Comparison of ENCODE assay signal across 24 cellular contexts in genomic region chr6:143111443-143111842, GRCh38. TPM values are rescaled to one million over a fixed set of nuclear protein-coding genes. Genes with fewer than 3 reads are reported as not detected.
DNase-seq lines count a peak whose midpoint lies in the region; ATAC-seq, FAIRE-seq and TF ChIP-seq lines count a peak whose summit lies in the region.
"Had no signal": no experiment of that assay in that cellular context is flagged by ENCODE, and none has a peak within 500 bp of the region (broad histone marks: within the 10 kb centered on the region; RNA-seq: fewer than 3 reads in every experiment).

No MANE protein-coding gene starts in this region.

- no peaks in the 10 kb centered on the region for H3K27me3 Mint-ChIP-seq in activated T-cell treated with anti-CD3 and anti-CD28 coated beads, Interleukin-2, amount 50 U/mL, for 24 hours

- H3K4me3 Mint-ChIP-seq in activated T-cell treated with anti-CD3 and anti-CD28 coated beads, Interleukin-2, amount 50 U/mL, for 24 hours, result no peak overlapping the region
- H3K4me3 Mint-ChIP-seq: CD4-positive, alpha-beta memory T cell had no signal

- H3K9me3 Mint-ChIP-seq in activated T-cell treated with anti-CD3 and anti-CD28 coated beads, Interleukin-2, amount 50 U/mL, for 24 hours, result peaks cover 3% of the 10 kb centered on the region

- no peak overlapping the region for H3K56ac ChIP-seq in mesendoderm (ENCODE audit: low read length)

- H2AFZ ChIP-seq in GM23248, result no peak overlapping the region
- no peak overlapping the region for H2AFZ ChIP-seq in keratinocyte (ENCODE audit: control insufficient read depth, low read length)

- no peaks in the 10 kb centered on the region for H3K36me3 ChIP-seq in GM23248 (ENCODE audit: low read depth)
- no peaks in the 10 kb centered on the region for H3K36me3 ChIP-seq in brain microvascular endothelial cell (replicated peaks)
- no peaks in the 10 kb centered on the region for H3K36me3 ChIP-seq in keratinocyte (ENCODE audit: control insufficient read depth in 2 of 2, extremely low read depth in 1 of 2, insufficient read depth in 2 of 2, low read length in 2 of 2)
- H3K36me3 ChIP-seq in upper lobe of left lung, result no peaks in the 10 kb centered on the region
- H3K36me3 ChIP-seq in mesendoderm (ENCODE audit: control insufficient read depth, insufficient read depth, low read length), result no peaks in the 10 kb centered on the region
- H3K36me3 ChIP-seq: BLaER1 treated with 17β-estradiol and CSF1 and Interleukin-3, amounts not matched to agents 10 nM and 100 nM; MG63 had no signal

- no peaks in the 10 kb centered on the region for H3K9me1 ChIP-seq in keratinocyte (ENCODE audit: control insufficient read depth, extremely low read depth, insufficient read depth, low read length)

- no peaks in the 10 kb centered on the region for H3K9me2 ChIP-seq in GM23248 (ENCODE audit: insufficient read depth)
- H3K9me2 ChIP-seq: SK-N-SH had no signal

- H3K4me2 ChIP-seq in GM23248 (ENCODE audit: unreplicated experiment) (peak overlapping the region; percentile 23), keratinocyte (ENCODE audit: control insufficient read depth, extremely low read depth, insufficient read depth, low read depth, low read length) (peak overlapping the region; percentile 8), mesendoderm (ENCODE audit: low read length) (no peak overlapping the region)
- H3K4me2 ChIP-seq: BLaER1 treated with 17β-estradiol and CSF1 and Interleukin-3, amounts not matched to agents 10 nM and 100 nM; SK-N-SH had no signal

- H2BK5ac ChIP-seq in mesendoderm (ENCODE audit: low read length), result no peak overlapping the region

- H3K79me2 ChIP-seq in GM23248 (ENCODE audit: insufficient read depth), result no peaks in the 10 kb centered on the region
- H3K79me2 ChIP-seq in keratinocyte (ENCODE audit: control insufficient read depth, insufficient read depth, low read length), result no peaks in the 10 kb centered on the region
- no peaks in the 10 kb centered on the region for H3K79me2 ChIP-seq in mesendoderm (ENCODE audit: control insufficient read depth, insufficient read depth, low read length)

- peaks cover 22% of the 10 kb centered on the region for H3F3A ChIP-seq in GM23248 (ENCODE audit: insufficient read depth)

- no peaks in the 10 kb centered on the region for H4K20me1 ChIP-seq in GM23248 (ENCODE audit: insufficient read depth)
- no peaks in the 10 kb centered on the region for H4K20me1 ChIP-seq in keratinocyte (ENCODE audit: control insufficient read depth, extremely low read depth, insufficient read depth, low read length)
- H4K20me1 ChIP-seq: BLaER1 treated with 17β-estradiol and CSF1 and Interleukin-3, amounts not matched to agents 10 nM and 100 nM had no signal

- H3K27ac ChIP-seq in GM23248 (peak overlapping the region; percentile 59), brain microvascular endothelial cell (peak overlapping the region; percentile 23), keratinocyte (ENCODE audit: control insufficient read depth, insufficient read depth, low read length) (no peak overlapping the region), upper lobe of left lung (no peak overlapping the region), mesendoderm (ENCODE audit: low read depth, low read length) (no peak overlapping the region)
- H3K27ac ChIP-seq: 22Rv1; BLaER1 treated with 17β-estradiol and CSF1 and Interleukin-3, amounts not matched to agents 10 nM and 100 nM had no signal

- peak overlapping the region; percentile 35; the same call in 1 of the 2 replicates for H3K9ac ChIP-seq in GM23248
- no peak overlapping the region for H3K9ac ChIP-seq in keratinocyte (ENCODE audit: control insufficient read depth, extremely low read depth, insufficient read depth, low read length)
- H3K9ac ChIP-seq in mesendoderm (ENCODE audit: low read length), result no peak overlapping the region
- H3K9ac ChIP-seq: BLaER1 treated with 17β-estradiol and CSF1 and Interleukin-3, amounts not matched to agents 10 nM and 100 nM; SK-N-SH had no signal

- H2AK5ac ChIP-seq in mesendoderm (ENCODE audit: low read length), result no peak overlapping the region

- ATAC-seq in upper lobe of left lung (ENCODE audit: low FRiP score in 2 of 2), result no peak
- ATAC-seq: Panc1 had no signal

- no peak overlapping the region for H3K27ac Mint-ChIP-seq in activated T-cell treated with anti-CD3 and anti-CD28 coated beads, Interleukin-2, amount 50 U/mL, for 24 hours

- in situ Hi-C loops in GM23248 (cut with MboI) (no loop called here), brain microvascular endothelial cell (cut with HindIII; ENCODE audit: low pct_ligation_motif_present, low sequenced_read_pairs) (no loop called here)

- H3K4me1 ChIP-seq in GM23248 (ENCODE audit: insufficient read depth) (peaks cover 40% of the 10 kb centered on the region), keratinocyte (ENCODE audit: control insufficient read depth, extremely low read depth, insufficient read depth, low read length) (peaks cover 10% of the 10 kb centered on the region), upper lobe of left lung (no peaks in the 10 kb centered on the region), mesendoderm (ENCODE audit: control insufficient read depth, low read depth, low read length) (no peaks in the 10 kb centered on the region)

- no peaks in the 10 kb centered on the region for H3K36me3 Mint-ChIP-seq in activated T-cell treated with anti-CD3 and anti-CD28 coated beads, Interleukin-2, amount 50 U/mL, for 24 hours (ENCODE audit: low read depth)

- TF ChIP-seq CTCF in brain microvascular endothelial cell (IDR thresholded peaks at IDR 0.05; ENCODE audit: low read depth, low read length, missing control alignments), result no peak
- TF ChIP-seq CTCF in keratinocyte (optimal IDR thresholded peaks at IDR 0.05 in 1 of 3, IDR thresholded peaks at IDR 0.05 in 1 of 3, conservative IDR thresholded peaks at IDR 0.05 in 1 of 3; ENCODE audit: extremely low read depth in 1 of 3, insufficient read depth in 2 of 3, low read length in 3 of 3), result no peak
- no peak for TF ChIP-seq CTCF in upper lobe of left lung (IDR thresholded peaks at IDR 0.05)

- no peak overlapping the region for H4K5ac ChIP-seq in mesendoderm (ENCODE audit: low read length)

- H3K23ac ChIP-seq in mesendoderm (ENCODE audit: low read length), result no peak overlapping the region

- peaks cover 10% of the 10 kb centered on the region for H3K4me1 Mint-ChIP-seq in activated T-cell treated with anti-CD3 and anti-CD28 coated beads, Interleukin-2, amount 50 U/mL, for 24 hours (ENCODE audit: low read depth)
- H3K4me1 Mint-ChIP-seq: CD4-positive, alpha-beta memory T cell had no signal

- TF ChIP-seq EP300 in upper lobe of left lung (IDR thresholded peaks at IDR 0.05), result no peak

- H3K9me3 ChIP-seq in GM23248 (ENCODE audit: low read depth) (no peaks in the 10 kb centered on the region), keratinocyte (ENCODE audit: control insufficient read depth, low read depth, low read length) (no peaks in the 10 kb centered on the region), upper lobe of left lung (no peaks in the 10 kb centered on the region)
- H3K9me3 ChIP-seq: Caco-2, MG63, SK-N-SH had no signal

- H3K18ac ChIP-seq in mesendoderm (ENCODE audit: low read length), result no peak overlapping the region

- H2BK120ac ChIP-seq in mesendoderm (ENCODE audit: low read depth, low read length), result no peak overlapping the region

- FAIRE-seq in keratinocyte (lab: Jason Lieb, UNC), result peak; percentile 83

- H2BK15ac ChIP-seq in mesendoderm (replicated peaks; ENCODE audit: low read depth), result no peak overlapping the region

- dilution Hi-C loops in keratinocyte (cut with MboI; ENCODE audit: extremely low pct_ligation_motif_present, low sequenced_read_pairs), result no loop called here

- TF ChIP-seq POLR2A in upper lobe of left lung (IDR thresholded peaks at IDR 0.05), result no peak

- no peak overlapping the region for H3K4ac ChIP-seq in mesendoderm (ENCODE audit: low read depth, low read length)

- peak; percentile 13 for DNase-seq in NCI-H2107 treated with DMSO at 0.1 percent for 48 hours (lab: John Stamatoyannopoulos, UW; ENCODE audit: unreplicated experiment)
- no peak for DNase-seq in NCI-H2107 (lab: John Stamatoyannopoulos, UW)
- no peak for DNase-seq in GM23248
- DNase-seq in brain microvascular endothelial cell, result no peak
- DNase-seq in keratinocyte (ENCODE audit: low read depth, low spot score), result no peak
- DNase-seq in activated T-cell treated with anti-CD3 and anti-CD28 coated beads, Interleukin-2, amount 50 U/mL, for 24 hours, result no peak
- DNase-seq in upper lobe of left lung, result no peak
- DNase-seq in mesendoderm, result no peak
- DNase-seq: ACHN; Caco-2; CD4-positive, alpha-beta memory T cell; EL; GOT3; MG63; NCI-H1694 treated with DMSO at 0.1 percent for 48 hours; NCI-H2081 treated with DMSO at 0.1 percent for 48 hours; NCI-H226; NCI-H524 treated with DMSO at 0.1 percent for 48 hours; NCI-H82; SIG-M5; SK-N-SH had no signal

- H3K27me3 ChIP-seq in GM23248 (replicated peaks; ENCODE audit: insufficient read depth) (no peaks in the 10 kb centered on the region), brain microvascular endothelial cell (replicated peaks) (no peaks in the 10 kb centered on the region), keratinocyte (ENCODE audit: control insufficient read depth, extremely low read depth, insufficient read depth, low read length) (no peaks in the 10 kb centered on the region), upper lobe of left lung (no peaks in the 10 kb centered on the region), mesendoderm (ENCODE audit: insufficient read depth, low read length, poor library complexity) (no peaks in the 10 kb centered on the region)
- H3K27me3 ChIP-seq: BLaER1 treated with 17β-estradiol and CSF1 and Interleukin-3, amounts not matched to agents 10 nM and 100 nM; MG63 had no signal

- no peak overlapping the region for H4K8ac ChIP-seq in mesendoderm (ENCODE audit: low read depth, low read length)

- H3K4me3 ChIP-seq in GM23248 (peak overlapping the region; percentile 31; the same call in 1 of the 2 replicates), brain microvascular endothelial cell (ENCODE audit: low read depth, low read length) (no peak overlapping the region), keratinocyte (ENCODE audit: control insufficient read depth in 2 of 3, extremely low read depth in 1 of 3, insufficient read depth in 2 of 3, low read depth in 1 of 3, low read length in 3 of 3) (no peak overlapping the region), upper lobe of left lung (no peak overlapping the region), mesendoderm (ENCODE audit: low read length) (no peak overlapping the region)
- H3K4me3 ChIP-seq: BLaER1 treated with 17β-estradiol and CSF1 and Interleukin-3, amounts not matched to agents 10 nM and 100 nM; MG63 had no signal

- H3K79me1 ChIP-seq in mesendoderm (ENCODE audit: low read length), result no peaks in the 10 kb centered on the region

- WGBS in GM23248 (ENCODE audit: low coverage in 1 of 2, low lambda C conversion rate in 2 of 2, missing lambda C conversion rate in 2 of 2), 2 experiments, result 90 to 91% methylated on average over 4 of the region's 4 CpGs
- 75 to 77% methylated on average over 4 of the region's 4 CpGs for WGBS in upper lobe of left lung, 2 donors
- no CpG with 5 or more reads among the region's 4 CpGs for WGBS in mesendoderm (ENCODE audit: extremely low coverage, insufficient coverage, low lambda C conversion rate)

RNA-seq across cellular contexts. Expression of gene AIG1, which starts 50.8 kb away (rescaled TPM):
- 33.1 and 46.9 TPM in 2 replicates for total RNA-seq in GM23248 (2014; rRNA removed; shearing (Covaris generic))
- 44.7 and 50.4 TPM in 2 replicates for polyA plus RNA-seq in GM23248 (2016; fragmentation: Nextera tagmentation; extraction: Ambion mirVana)
- 73.1 to 78.0 TPM (median 77.1 TPM) in 3 replicates for polyA plus RNA-seq in keratinocyte
- 21.5 TPM for polyA plus RNA-seq in keratinocyte (2011; ENCODE audit: low read depth)
- 60.6 and 72.5 TPM in 2 replicates for polyA plus RNA-seq in keratinocyte (2011; cell fraction: cytosol; rRNA removed)
- polyA plus RNA-seq in keratinocyte (2011; cell fraction: nucleus; rRNA removed), result 88.3 and 94.3 TPM in 2 replicates
- 57.3 and 60.0 TPM in 2 replicates for polyA plus RNA-seq in keratinocyte (2012; ENCODE audit: low replicate concordance)
- polyA minus RNA-seq in keratinocyte, result 22.5 to 70.0 TPM (median 56.9 TPM) in 3 replicates
- 39.9 TPM for polyA minus RNA-seq in keratinocyte (2011; cell fraction: cytosol; rRNA and poly(A)+ RNA removed)
- polyA minus RNA-seq in keratinocyte (2011; cell fraction: nucleus; rRNA and poly(A)+ RNA removed), result 33.9 and 66.8 TPM in 2 replicates
- total RNA-seq in upper lobe of left lung, result 10 to 100 TPM in 5 of 6 donors, 1 to 10 TPM in 1; 6.3 to 26.6 (median 20.8) TPM
- 26.0 TPM for polyA plus RNA-seq in mesendoderm (2013, experiment 1 of 2)
- polyA plus RNA-seq in mesendoderm (2013, experiment 2 of 2), result 24.7 TPM

Comparison
In these comparisons a context has a peak if more than half of its experiments do, and no peak if none do; other contexts are left out.
1. H3K27ac ChIP-seq: peak in GM23248 (single experiment) and brain microvascular endothelial cell (single experiment); none in keratinocyte (single experiment), upper lobe of left lung (0 of 4) and mesendoderm (single experiment).